ENCODE assay signal across 1 cellular context in the genomic region with DNA sequence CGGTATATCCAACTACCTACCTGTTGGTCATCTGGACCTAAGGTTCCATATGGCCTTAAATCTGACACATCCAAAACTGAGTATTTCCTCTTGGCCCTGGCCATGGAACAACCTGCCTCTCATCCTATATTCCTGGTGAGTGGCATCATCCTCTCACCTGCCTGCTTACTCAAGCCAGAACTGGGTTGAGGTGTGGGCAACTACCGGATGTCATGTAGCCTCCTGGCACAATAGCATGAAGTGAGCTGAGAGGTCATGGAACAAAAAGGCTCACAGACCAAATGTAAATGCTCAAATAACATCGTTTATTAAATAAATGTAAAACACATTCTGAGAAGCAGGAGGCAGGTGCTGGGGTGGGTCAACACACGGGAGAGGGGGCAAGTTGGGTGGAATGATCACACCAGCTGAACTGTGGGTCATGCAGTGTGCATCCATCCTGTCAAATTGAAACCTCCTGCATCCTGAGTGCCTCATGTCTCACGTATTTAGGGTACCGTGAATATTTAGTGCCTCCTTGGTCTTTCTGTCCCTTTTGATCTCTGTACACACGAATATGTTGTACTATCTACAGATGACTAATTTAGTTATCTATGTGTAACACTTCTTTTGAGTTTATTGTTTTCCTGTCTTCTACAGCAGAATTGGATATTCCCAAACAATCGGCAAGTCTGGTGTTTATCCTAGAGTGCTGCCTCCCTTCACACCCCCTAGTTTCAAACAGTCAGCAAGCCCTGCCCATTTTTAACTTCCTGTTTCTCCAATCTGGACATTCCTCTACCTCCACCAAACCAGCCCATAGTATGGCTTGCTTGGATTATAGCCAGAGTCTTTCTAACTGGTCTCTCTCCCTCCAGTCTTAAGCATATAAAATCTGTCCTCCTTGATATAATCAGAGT.
TF ChIP-seq lines count a peak whose summit lies in the region.

No MANE protein-coding gene starts in this region.

TF ChIP-seq in endothelial cell of umbilical vein, 7 proteins besides CTCF, POLR2A, EP300 and RAD21 (continued from another document):
- TF ChIP-seq MYC (IDR thresholded peaks at IDR 0.05; ENCODE audit: low read depth, low read length) (no peak), GATA2 (IDR thresholded peaks at IDR 0.05; ENCODE audit: insufficient read depth, insufficient read length, low read depth, low read length) (no peak), EZH2 (IDR thresholded peaks at IDR 0.05; ENCODE audit: borderline replicate concordance, low read depth, low read length, severe bottlenecking) (no peak)
